19 cellular contexts compared by ENCODE assay signal in genomic region chr2:182368996-182369395, GRCh38. TPM values are rescaled to one million over a fixed set of nuclear protein-coding genes. Genes with fewer than 3 reads are reported as not detected.
DNase-seq lines count a peak whose midpoint lies in the region; ATAC-seq, FAIRE-seq and TF ChIP-seq lines count a peak whose summit lies in the region.
"Had no signal": no experiment of that assay in that cellular context is flagged by ENCODE, and none has a peak within 500 bp of the region (broad histone marks: within the 10 kb centered on the region; RNA-seq: fewer than 3 reads in every experiment).

No MANE protein-coding gene starts in this region.

- TF ChIP-seq RAD21 in HCT116 (IDR thresholded peaks at IDR 0.05; ENCODE audit: low read depth), result no peak

- no peak for ATAC-seq in HCT116
- ATAC-seq in HG02623 (IDR thresholded peaks at IDR 0.05; ENCODE audit: unreplicated experiment), result no peak

- H3K9me3 ChIP-seq in HCT116 (ENCODE audit: control insufficient read depth in 1 of 2, insufficient read depth in 1 of 2, low read depth in 1 of 2, low read length in 2 of 2) (no peaks in the 10 kb centered on the region; a peak in 1 of 4 replicates), tibial artery (no peaks in the 10 kb centered on the region)

- H3K27ac Mint-ChIP-seq in glutamatergic neuron (ENCODE audit: unreplicated experiment), result no peak overlapping the region
- H3K27ac Mint-ChIP-seq: CD4-positive, CD25-positive, alpha-beta regulatory T cell had no signal

- peak overlapping the region; percentile 75 for H2AFZ ChIP-seq in HCT116 (ENCODE audit: low read depth, low read length, poor library complexity, severe bottlenecking)

- H3K27me3 ChIP-seq in HCT116 (ENCODE audit: insufficient read depth, low read length) (no peaks in the 10 kb centered on the region), bronchial epithelial cell (ENCODE audit: control insufficient read depth, insufficient read depth, low read length) (no peaks in the 10 kb centered on the region), tibial artery (no peaks in the 10 kb centered on the region)

- peaks cover 15 to 20% of the 10 kb centered on the region in 2 experiments for H3K4me1 ChIP-seq in HCT116 (ENCODE audit: control insufficient read depth in 1 of 2, insufficient read depth in 2 of 2, low read length in 2 of 2)
- H3K4me1 ChIP-seq in tibial artery, result peaks cover 0 to 76% (median 11%) of the 10 kb centered on the region in 4 donors

- H3K4me1 Mint-ChIP-seq in glutamatergic neuron (ENCODE audit: low read depth, unreplicated experiment), result no peaks in the 10 kb centered on the region
- H3K4me1 Mint-ChIP-seq: CD4-positive, CD25-positive, alpha-beta regulatory T cell had no signal

- H3K4me3 Mint-ChIP-seq in glutamatergic neuron (ENCODE audit: unreplicated experiment), result no peak overlapping the region
- H3K4me3 Mint-ChIP-seq: CD4-positive, CD25-positive, alpha-beta regulatory T cell had no signal

- no peak overlapping the region for H3K4me3 ChIP-seq in HCT116 (replicated peaks in 1 of 2; ENCODE audit: low read depth in 1 of 2, low read length in 2 of 2)
- H3K4me3 ChIP-seq in bronchial epithelial cell (ENCODE audit: low read depth, low read length), result no peak overlapping the region
- no peak overlapping the region for H3K4me3 ChIP-seq in tibial artery

- no peaks in the 10 kb centered on the region for H4K20me1 ChIP-seq in HCT116 (ENCODE audit: insufficient read depth)

- CTCF ChIA-PET in HCT116 (lab: Charles Lee), result no interaction called here

- intact Hi-C loops in HCT116 (cut with micrococcal nuclease) (no loop called here), tibial artery (cut with DNase I; ENCODE audit: low total_unique reads) (no loop called here)

- no TSS peak for BruUV-seq in HCT116 (replicated peaks; lab: Mats Ljungman, UMichigan)

- H3K27ac ChIP-seq in HCT116 (ENCODE audit: low read depth, low read length) (no peak overlapping the region), tibial artery (peak overlapping the region; percentile 53 to 85)

- H3K36me3 Mint-ChIP-seq in glutamatergic neuron (ENCODE audit: unreplicated experiment), result no peaks in the 10 kb centered on the region
- H3K36me3 Mint-ChIP-seq: CD4-positive, CD25-positive, alpha-beta regulatory T cell had no signal

- FAIRE-seq in bronchial epithelial cell (lab: Jason Lieb, UNC), result no peak
- FAIRE-seq: G401.6 had no signal

- H3K9ac ChIP-seq in HCT116 (ENCODE audit: low read length), result no peak overlapping the region

- H3K36me3 ChIP-seq in HCT116 (ENCODE audit: control insufficient read depth in 1 of 2, insufficient read depth in 2 of 2, low read length in 2 of 2) (no peaks in the 10 kb centered on the region), bronchial epithelial cell (ENCODE audit: control insufficient read depth, insufficient read depth, low read length) (no peaks in the 10 kb centered on the region), tibial artery (no peaks in the 10 kb centered on the region)

- no peak for TF ChIP-seq POLR2A in HCT116 (IDR thresholded peaks at IDR 0.05; ENCODE audit: borderline replicate concordance, extremely low read depth, insufficient read depth, insufficient read length)

- H3K79me2 ChIP-seq in HCT116 (ENCODE audit: insufficient read depth, low read length), result no peaks in the 10 kb centered on the region

- no peaks in the 10 kb centered on the region for H3K9me3 Mint-ChIP-seq in glutamatergic neuron (ENCODE audit: unreplicated experiment)

- H3K4me2 ChIP-seq in HCT116 (ENCODE audit: low read length), result no peak overlapping the region

- RAD21 ChIA-PET in HCT116 (lab: Charles Lee; ENCODE audit: low non-redundant PET in 1 of 2, low total read pairs in 2 of 2, uncharacterized antibody in 2 of 2, unreplicated experiment in 2 of 2), result no interaction called here

- POLR2A ChIA-PET in HCT116 (lab: Charles Lee), result no interaction called here

- H3K9me2 ChIP-seq in HCT116 (ENCODE audit: insufficient read depth), result no peaks in the 10 kb centered on the region

- H3K27me3 Mint-ChIP-seq in glutamatergic neuron (ENCODE audit: unreplicated experiment), result no peaks in the 10 kb centered on the region
- H3K27me3 Mint-ChIP-seq: CD4-positive, CD25-positive, alpha-beta regulatory T cell had no signal

- TF ChIP-seq CTCF in HCT116 (IDR thresholded peaks at IDR 0.05 in 2 of 3, conservative IDR thresholded peaks at IDR 0.05 in 1 of 3; ENCODE audit: borderline replicate concordance in 1 of 3, insufficient read depth in 1 of 3, low read depth in 2 of 3, low read length in 2 of 3) (no peak), bronchial epithelial cell (IDR thresholded peaks at IDR 0.05; ENCODE audit: insufficient read depth, low read length, severe bottlenecking) (no peak), tibial artery (IDR thresholded peaks at IDR 0.05) (no peak), glutamatergic neuron (IDR thresholded peaks at IDR 0.05; ENCODE audit: partially characterized antibody, unreplicated experiment) (no peak)

- no peak for DNase-seq in HCT116 (ENCODE audit: low read depth, low spot score)
- DNase-seq in NCI-H146 (lab: John Stamatoyannopoulos, UW), result peak; percentile 10
- peak; percentile 51 for DNase-seq in bronchial epithelial cell (ENCODE audit: low read depth)
- DNase-seq in tibial artery, result no peak
- no peak for DNase-seq in glutamatergic neuron
- DNase-seq in NCI-H2171 (lab: John Stamatoyannopoulos, UW), result no peak
- DNase-seq: CD4-positive, CD25-positive, alpha-beta regulatory T cell; COR-L47; DMS 273 treated with DMSO at 0.1 percent for 48 hours; DND-41; GOT3; NCI-H1092 treated with DMSO at 0.1 percent for 48 hours; NCI-H1930; NCI-H2171 treated with DMSO at 0.1 percent for 48 hours; NCI-H69; Right ventricle myocardium superior; SW 1271 had no signal

TF ChIP-seq in HCT116, 20 proteins besides CTCF, POLR2A, EP300 and RAD21:
- TF ChIP-seq ZNF274 (IDR thresholded peaks at IDR 0.05; ENCODE audit: low read depth, low read length) (no peak), ZFX (IDR thresholded peaks at IDR 0.05) (no peak), CBX3 (IDR thresholded peaks at IDR 0.05; ENCODE audit: low read depth) (no peak), SP1 (IDR thresholded peaks at IDR 0.05; ENCODE audit: low read depth) (no peak), EZH2phosphoT487 (IDR thresholded peaks at IDR 0.05; ENCODE audit: borderline replicate concordance) (no peak), SIN3A (IDR thresholded peaks at IDR 0.05; ENCODE audit: low read depth) (no peak), EZH2 (IDR thresholded peaks at IDR 0.05) (no peak)
TF ChIP-seq in HCT116: peak in this region for 0.

RNA-seq across cellular contexts. Expression of gene PDE1A, which starts 57.8 kb away (rescaled TPM):
- 0.12 TPM for total RNA-seq in HCT116 (2021; ENCODE audit: unreplicated experiment)
- polyA plus RNA-seq in HCT116 (2012), result 0.01 and 0.05 TPM in 2 replicates
- 0.13 and 0.53 TPM in 2 replicates for total RNA-seq in bronchial epithelial cell
- 4.2 TPM for total RNA-seq in glutamatergic neuron (ENCODE audit: unreplicated experiment)
- total RNA-seq: CD4-positive, CD25-positive, alpha-beta regulatory T cell had no signal
- polyA plus RNA-seq: CD4-positive, CD25-positive, alpha-beta regulatory T cell had no signal

Comparison
In these comparisons a context has a peak if more than half of its experiments do, and no peak if none do; other contexts are left out.
1. DNase-seq: peak in NCI-H146 (single experiment) and bronchial epithelial cell (single experiment); none in HCT116 (single experiment), tibial artery (0 of 2), glutamatergic neuron (single experiment) and NCI-H2171 (single experiment).